Comparison of ENCODE assay signal across 3 cellular contexts in the genomic region with DNA sequence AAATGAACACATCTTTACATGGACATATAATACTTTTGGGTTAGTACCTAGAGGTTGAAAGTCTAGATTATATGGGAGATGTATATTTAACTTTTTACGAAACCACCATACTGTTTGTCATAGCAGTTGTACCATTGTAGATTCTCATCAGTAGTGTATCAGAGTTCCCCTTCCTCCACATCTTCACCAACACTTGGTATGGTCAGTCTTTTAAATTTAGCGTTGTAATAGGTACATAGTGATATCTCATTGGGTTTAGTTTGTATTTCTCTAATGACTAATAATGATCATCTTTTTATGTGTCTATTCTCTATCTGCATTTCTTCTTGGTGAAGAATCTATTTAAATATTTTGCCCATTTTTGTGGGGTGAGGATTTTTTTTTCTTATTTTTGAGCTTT.
TF ChIP-seq lines count a peak whose summit lies in the region.

No MANE protein-coding gene starts in this region.

TF ChIP-seq in A549, 52 proteins besides CTCF, POLR2A, EP300 and RAD21:
- TF ChIP-seq, protein P1, sequence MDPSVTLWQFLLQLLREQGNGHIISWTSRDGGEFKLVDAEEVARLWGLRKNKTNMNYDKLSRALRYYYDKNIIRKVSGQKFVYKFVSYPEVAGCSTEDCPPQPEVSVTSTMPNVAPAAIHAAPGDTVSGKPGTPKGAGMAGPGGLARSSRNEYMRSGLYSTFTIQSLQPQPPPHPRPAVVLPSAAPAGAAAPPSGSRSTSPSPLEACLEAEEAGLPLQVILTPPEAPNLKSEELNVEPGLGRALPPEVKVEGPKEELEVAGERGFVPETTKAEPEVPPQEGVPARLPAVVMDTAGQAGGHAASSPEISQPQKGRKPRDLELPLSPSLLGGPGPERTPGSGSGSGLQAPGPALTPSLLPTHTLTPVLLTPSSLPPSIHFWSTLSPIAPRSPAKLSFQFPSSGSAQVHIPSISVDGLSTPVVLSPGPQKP (IDR thresholded peaks at IDR 0.05; ENCODE audit: low read depth, low read length), result no peak
- TF ChIP-seq CHD4 (IDR thresholded peaks at IDR 0.05; ENCODE audit: borderline replicate concordance) (no peak), NR3C1 (IDR thresholded peaks at IDR 0.05) (no peak), EHMT2 (IDR thresholded peaks at IDR 0.05; ENCODE audit: low read depth) (no peak)
- TF ChIP-seq, protein P2, sequence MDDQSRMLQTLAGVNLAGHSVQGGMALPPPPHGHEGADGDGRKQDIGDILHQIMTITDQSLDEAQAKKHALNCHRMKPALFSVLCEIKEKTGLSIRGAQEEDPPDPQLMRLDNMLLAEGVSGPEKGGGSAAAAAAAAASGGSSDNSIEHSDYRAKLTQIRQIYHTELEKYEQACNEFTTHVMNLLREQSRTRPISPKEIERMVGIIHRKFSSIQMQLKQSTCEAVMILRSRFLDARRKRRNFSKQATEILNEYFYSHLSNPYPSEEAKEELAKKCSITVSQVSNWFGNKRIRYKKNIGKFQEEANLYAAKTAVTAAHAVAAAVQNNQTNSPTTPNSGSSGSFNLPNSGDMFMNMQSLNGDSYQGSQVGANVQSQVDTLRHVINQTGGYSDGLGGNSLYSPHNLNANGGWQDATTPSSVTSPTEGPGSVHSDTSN (IDR thresholded peaks at IDR 0.05), result no peak
- TF ChIP-seq, protein P3, sequence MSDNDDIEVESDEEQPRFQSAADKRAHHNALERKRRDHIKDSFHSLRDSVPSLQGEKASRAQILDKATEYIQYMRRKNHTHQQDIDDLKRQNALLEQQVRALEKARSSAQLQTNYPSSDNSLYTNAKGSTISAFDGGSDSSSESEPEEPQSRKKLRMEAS (IDR thresholded peaks at IDR 0.05), result no peak

TF ChIP-seq in HEK293, 187 proteins besides CTCF, POLR2A, EP300 and RAD21 (continued from another document):
- TF ChIP-seq, protein P4, sequence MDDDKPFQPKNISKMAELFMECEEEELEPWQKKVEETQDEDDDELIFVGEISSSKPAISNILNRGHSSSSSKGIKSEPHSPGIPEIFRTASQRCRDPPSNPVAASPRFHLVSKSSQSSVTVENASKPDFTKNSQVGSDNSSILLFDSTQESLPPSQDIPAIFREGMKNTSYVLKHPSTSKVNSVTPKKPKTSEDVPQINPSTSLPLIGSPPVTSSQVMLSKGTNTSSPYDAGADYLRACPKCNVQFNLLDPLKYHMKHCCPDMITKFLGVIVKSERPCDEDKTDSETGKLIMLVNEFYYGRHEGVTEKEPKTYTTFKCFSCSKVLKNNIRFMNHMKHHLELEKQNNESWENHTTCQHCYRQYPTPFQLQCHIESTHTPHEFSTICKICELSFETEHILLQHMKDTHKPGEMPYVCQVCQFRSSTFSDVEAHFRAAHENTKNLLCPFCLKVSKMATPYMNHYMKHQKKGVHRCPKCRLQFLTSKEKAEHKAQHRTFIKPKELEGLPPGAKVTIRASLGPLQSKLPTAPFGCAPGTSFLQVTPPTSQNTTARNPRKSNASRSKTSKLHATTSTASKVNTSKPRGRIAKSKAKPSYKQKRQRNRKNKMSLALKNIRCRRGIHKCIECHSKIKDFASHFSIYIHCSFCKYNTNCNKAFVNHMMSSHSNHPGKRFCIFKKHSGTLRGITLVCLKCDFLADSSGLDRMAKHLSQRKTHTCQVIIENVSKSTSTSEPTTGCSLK (tag by site-specific recombination; IDR thresholded peaks at IDR 0.05), result no peak
- no peak for TF ChIP-seq ZNF394 (tag by site-specific recombination; IDR thresholded peaks at IDR 0.05; ENCODE audit: borderline replicate concordance)
- TF ChIP-seq ZNF585B (tag by site-specific recombination; IDR thresholded peaks at IDR 0.05), result no peak
- TF ChIP-seq ZNF184 (tag by site-specific recombination; IDR thresholded peaks at IDR 0.05), result peak; percentile 98
- no peak for TF ChIP-seq KLF10 (tag by site-specific recombination; IDR thresholded peaks at IDR 0.05)
- TF ChIP-seq ZNF274 (IDR thresholded peaks at IDR 0.05; ENCODE audit: low read length), result no peak
- TF ChIP-seq ZNF274 (tag by site-specific recombination; IDR thresholded peaks at IDR 0.05; ENCODE audit: borderline replicate concordance), result no peak

TF ChIP-seq in GM12878, 131 proteins besides CTCF, POLR2A, EP300 and RAD21:
- TF ChIP-seq, protein P5, sequence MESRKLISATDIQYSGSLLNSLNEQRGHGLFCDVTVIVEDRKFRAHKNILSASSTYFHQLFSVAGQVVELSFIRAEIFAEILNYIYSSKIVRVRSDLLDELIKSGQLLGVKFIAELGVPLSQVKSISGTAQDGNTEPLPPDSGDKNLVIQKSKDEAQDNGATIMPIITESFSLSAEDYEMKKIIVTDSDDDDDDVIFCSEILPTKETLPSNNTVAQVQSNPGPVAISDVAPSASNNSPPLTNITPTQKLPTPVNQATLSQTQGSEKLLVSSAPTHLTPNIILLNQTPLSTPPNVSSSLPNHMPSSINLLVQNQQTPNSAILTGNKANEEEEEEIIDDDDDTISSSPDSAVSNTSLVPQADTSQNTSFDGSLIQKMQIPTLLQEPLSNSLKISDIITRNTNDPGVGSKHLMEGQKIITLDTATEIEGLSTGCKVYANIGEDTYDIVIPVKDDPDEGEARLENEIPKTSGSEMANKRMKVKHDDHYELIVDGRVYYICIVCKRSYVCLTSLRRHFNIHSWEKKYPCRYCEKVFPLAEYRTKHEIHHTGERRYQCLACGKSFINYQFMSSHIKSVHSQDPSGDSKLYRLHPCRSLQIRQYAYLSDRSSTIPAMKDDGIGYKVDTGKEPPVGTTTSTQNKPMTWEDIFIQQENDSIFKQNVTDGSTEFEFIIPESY (IDR thresholded peaks at IDR 0.05), result peak; percentile 68; the same call in 1 of the 2 replicates
- no peak for TF ChIP-seq ZNF24 (IDR thresholded peaks at IDR 0.05)
